In the genomic region with DNA sequence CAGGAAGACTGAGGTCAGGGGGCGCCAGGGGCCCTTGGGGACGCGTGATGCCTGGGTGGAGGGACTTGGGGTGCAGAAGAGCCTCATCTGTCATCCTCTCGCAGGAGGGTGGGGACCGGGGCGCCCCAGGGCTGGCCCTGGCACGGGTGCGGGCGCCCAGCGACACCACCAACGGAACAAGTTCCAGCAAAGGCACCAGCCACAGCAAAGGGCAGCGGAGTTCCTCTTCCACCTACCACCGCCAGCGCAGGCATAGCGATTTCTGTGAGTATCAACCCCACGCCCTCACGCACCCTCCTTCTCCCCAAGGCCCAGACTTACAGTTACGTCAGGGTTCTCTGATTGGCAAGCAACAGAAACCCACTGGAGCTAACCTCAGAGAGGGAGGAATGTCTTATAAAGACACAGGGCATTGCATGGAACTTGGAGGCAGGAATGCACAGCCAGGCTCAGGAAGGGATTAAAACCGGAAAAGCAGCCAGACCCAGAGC, we compare ENCODE assay signal across 1 cellular context.
TF ChIP-seq lines count a peak whose summit lies in the region.

No MANE protein-coding gene starts in this region.

TF ChIP-seq in liver, 16 proteins besides CTCF, POLR2A, EP300 and RAD21 (continued from another document):
- TF ChIP-seq, protein P1, sequence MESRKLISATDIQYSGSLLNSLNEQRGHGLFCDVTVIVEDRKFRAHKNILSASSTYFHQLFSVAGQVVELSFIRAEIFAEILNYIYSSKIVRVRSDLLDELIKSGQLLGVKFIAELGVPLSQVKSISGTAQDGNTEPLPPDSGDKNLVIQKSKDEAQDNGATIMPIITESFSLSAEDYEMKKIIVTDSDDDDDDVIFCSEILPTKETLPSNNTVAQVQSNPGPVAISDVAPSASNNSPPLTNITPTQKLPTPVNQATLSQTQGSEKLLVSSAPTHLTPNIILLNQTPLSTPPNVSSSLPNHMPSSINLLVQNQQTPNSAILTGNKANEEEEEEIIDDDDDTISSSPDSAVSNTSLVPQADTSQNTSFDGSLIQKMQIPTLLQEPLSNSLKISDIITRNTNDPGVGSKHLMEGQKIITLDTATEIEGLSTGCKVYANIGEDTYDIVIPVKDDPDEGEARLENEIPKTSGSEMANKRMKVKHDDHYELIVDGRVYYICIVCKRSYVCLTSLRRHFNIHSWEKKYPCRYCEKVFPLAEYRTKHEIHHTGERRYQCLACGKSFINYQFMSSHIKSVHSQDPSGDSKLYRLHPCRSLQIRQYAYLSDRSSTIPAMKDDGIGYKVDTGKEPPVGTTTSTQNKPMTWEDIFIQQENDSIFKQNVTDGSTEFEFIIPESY (IDR thresholded peaks at IDR 0.05), result no peak
- TF ChIP-seq EGR1 (IDR thresholded peaks at IDR 0.05; ENCODE audit: low read depth in 2 of 2), result no peak
- no peak for TF ChIP-seq RXRA (IDR thresholded peaks at IDR 0.05)
- TF ChIP-seq FOXA2 (IDR thresholded peaks at IDR 0.05), result no peak
- no peak for TF ChIP-seq HNF4A (conservative IDR thresholded peaks at IDR 0.05)
